Comparison of ENCODE assay signal across 1 cellular context in the genomic region with DNA sequence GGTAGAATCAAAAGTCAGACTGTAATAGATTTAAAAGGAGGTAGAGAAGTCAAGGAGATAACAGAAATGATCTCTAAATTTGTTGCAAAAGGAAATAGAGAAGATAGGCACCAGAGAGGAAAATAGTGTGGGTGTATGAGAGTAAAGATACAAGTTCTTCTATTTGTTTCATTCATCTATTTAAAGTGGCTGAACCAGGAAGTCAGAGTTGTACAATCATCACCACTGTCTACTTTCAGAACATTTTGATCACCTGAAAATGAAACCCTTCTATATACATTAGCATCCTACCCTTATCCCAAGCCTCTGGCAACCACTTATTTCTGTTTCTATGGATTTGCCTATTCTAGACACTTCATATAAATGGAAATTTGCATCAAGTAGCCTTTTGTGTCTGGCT.
TF ChIP-seq lines count a peak whose summit lies in the region.

No MANE protein-coding gene starts in this region.

TF ChIP-seq in GM23338, 12 proteins besides CTCF, POLR2A, EP300 and RAD21:
- no peak for TF ChIP-seq ZNF462 (CRISPR knock-in tag; IDR thresholded peaks at IDR 0.05)
- TF ChIP-seq NANOG (IDR thresholded peaks at IDR 0.05; ENCODE audit: borderline replicate concordance) = no peak
- TF ChIP-seq CREB1 (CRISPR knock-in tag; IDR thresholded peaks at IDR 0.05; ENCODE audit: low read depth) = no peak
- TF ChIP-seq, protein P1, sequence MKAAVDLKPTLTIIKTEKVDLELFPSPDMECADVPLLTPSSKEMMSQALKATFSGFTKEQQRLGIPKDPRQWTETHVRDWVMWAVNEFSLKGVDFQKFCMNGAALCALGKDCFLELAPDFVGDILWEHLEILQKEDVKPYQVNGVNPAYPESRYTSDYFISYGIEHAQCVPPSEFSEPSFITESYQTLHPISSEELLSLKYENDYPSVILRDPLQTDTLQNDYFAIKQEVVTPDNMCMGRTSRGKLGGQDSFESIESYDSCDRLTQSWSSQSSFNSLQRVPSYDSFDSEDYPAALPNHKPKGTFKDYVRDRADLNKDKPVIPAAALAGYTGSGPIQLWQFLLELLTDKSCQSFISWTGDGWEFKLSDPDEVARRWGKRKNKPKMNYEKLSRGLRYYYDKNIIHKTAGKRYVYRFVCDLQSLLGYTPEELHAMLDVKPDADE (IDR thresholded peaks at IDR 0.05) = no peak
- TF ChIP-seq, protein P2, sequence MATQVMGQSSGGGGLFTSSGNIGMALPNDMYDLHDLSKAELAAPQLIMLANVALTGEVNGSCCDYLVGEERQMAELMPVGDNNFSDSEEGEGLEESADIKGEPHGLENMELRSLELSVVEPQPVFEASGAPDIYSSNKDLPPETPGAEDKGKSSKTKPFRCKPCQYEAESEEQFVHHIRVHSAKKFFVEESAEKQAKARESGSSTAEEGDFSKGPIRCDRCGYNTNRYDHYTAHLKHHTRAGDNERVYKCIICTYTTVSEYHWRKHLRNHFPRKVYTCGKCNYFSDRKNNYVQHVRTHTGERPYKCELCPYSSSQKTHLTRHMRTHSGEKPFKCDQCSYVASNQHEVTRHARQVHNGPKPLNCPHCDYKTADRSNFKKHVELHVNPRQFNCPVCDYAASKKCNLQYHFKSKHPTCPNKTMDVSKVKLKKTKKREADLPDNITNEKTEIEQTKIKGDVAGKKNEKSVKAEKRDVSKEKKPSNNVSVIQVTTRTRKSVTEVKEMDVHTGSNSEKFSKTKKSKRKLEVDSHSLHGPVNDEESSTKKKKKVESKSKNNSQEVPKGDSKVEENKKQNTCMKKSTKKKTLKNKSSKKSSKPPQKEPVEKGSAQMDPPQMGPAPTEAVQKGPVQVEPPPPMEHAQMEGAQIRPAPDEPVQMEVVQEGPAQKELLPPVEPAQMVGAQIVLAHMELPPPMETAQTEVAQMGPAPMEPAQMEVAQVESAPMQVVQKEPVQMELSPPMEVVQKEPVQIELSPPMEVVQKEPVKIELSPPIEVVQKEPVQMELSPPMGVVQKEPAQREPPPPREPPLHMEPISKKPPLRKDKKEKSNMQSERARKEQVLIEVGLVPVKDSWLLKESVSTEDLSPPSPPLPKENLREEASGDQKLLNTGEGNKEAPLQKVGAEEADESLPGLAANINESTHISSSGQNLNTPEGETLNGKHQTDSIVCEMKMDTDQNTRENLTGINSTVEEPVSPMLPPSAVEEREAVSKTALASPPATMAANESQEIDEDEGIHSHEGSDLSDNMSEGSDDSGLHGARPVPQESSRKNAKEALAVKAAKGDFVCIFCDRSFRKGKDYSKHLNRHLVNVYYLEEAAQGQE (IDR thresholded peaks at IDR 0.05; ENCODE audit: unreplicated experiment) = no peak
- TF ChIP-seq ZNF331 (CRISPR knock-in tag; IDR thresholded peaks at IDR 0.05; ENCODE audit: low read depth) = no peak
- no peak for TF ChIP-seq EZH2phosphoT487 (IDR thresholded peaks at IDR 0.05; ENCODE audit: unreplicated experiment)
